In genomic region chr18:24027156-24027555, GRCh38 we compare ENCODE assay signal across 12 cellular contexts. TPM values are rescaled to one million over a fixed set of nuclear protein-coding genes. Genes with fewer than 3 reads are reported as not detected.
A peak's percentile ranks its signal among the peaks of the same experiment; 100 is the strongest.
DNase-seq lines count a peak whose midpoint lies in the region; ATAC-seq, FAIRE-seq and TF ChIP-seq lines count a peak whose summit lies in the region.
"Had no signal": no experiment of that assay in that cellular context is flagged by ENCODE, and none has a peak within 500 bp of the region (broad histone marks: within the 10 kb centered on the region; RNA-seq: fewer than 3 reads in every experiment).

No MANE protein-coding gene starts in this region.

- DNase-seq in H4 (ENCODE audit: low spot score) (peak; percentile 71), SKM-1 treated with dmso at 0.1 percent for 144 hours (lab: John Stamatoyannopoulos, UW; ENCODE audit: unreplicated experiment) (peak; percentile 78), tibial artery (peak; percentile 52 to 70), type B pancreatic cell (ENCODE audit: extremely low spot score, unreplicated experiment) (no peak), GM19239 (ENCODE audit: insufficient read length, low spot score) (no peak), DMS 273 treated with DMSO at 0.1 percent for 48 hours (lab: John Stamatoyannopoulos, UW) (no peak)
- DNase-seq: activated naive CD8-positive, alpha-beta T cell treated with anti-CD3 and anti-CD28 coated beads, Interleukin-2, amount 50 U/mL, for 24 hours; NCI-H1694; stimulated activated naive CD4-positive, alpha-beta T cell treated with Interleukin-2 at 50 U/mL for 16 hours had no signal

- H3K4me3 ChIP-seq in gastroesophageal sphincter (no peak overlapping the region), tibial artery (no peak overlapping the region)

- H3K9me3 ChIP-seq in gastroesophageal sphincter: no peaks in the 10 kb centered on the region
- no peaks in the 10 kb centered on the region for H3K9me3 ChIP-seq in tibial artery

- TF ChIP-seq CTCF in gastroesophageal sphincter (IDR thresholded peaks at IDR 0.05): no peak
- no peak for TF ChIP-seq CTCF in tibial artery (IDR thresholded peaks at IDR 0.05)
- no peak for TF ChIP-seq CTCF in type B pancreatic cell (conservative IDR thresholded peaks at IDR 0.05)

- peaks cover 5% of the 10 kb centered on the region for H3K36me3 Mint-ChIP-seq in type B pancreatic cell

- ATAC-seq in gastroesophageal sphincter (peak; percentile 80), HG03432 (IDR thresholded peaks at IDR 0.05; ENCODE audit: unreplicated experiment) (no peak)

- H3K36me3 ChIP-seq in gastroesophageal sphincter (peaks cover 0 to 10% of the 10 kb centered on the region in 2 donors), tibial artery (no peaks in the 10 kb centered on the region)

- H3K4me3 Mint-ChIP-seq in type B pancreatic cell: no peak overlapping the region
- H3K4me3 Mint-ChIP-seq: activated naive CD8-positive, alpha-beta T cell treated with anti-CD3 and anti-CD28 coated beads, Interleukin-2, amount 50 U/mL, for 24 hours had no signal

- no peak overlapping the region for H3K27ac Mint-ChIP-seq in type B pancreatic cell
- H3K27ac Mint-ChIP-seq: activated naive CD8-positive, alpha-beta T cell treated with anti-CD3 and anti-CD28 coated beads, Interleukin-2, amount 50 U/mL, for 24 hours had no signal

- FAIRE-seq in GM19239 (lab: Jason Lieb, UNC): no peak
- FAIRE-seq: GM18507 had no signal

- peaks cover 0 to 27% (median 0%) of the 10 kb centered on the region in 3 donors for H3K4me1 ChIP-seq in gastroesophageal sphincter
- peaks cover 0 to 6% (median 0%) of the 10 kb centered on the region in 4 donors for H3K4me1 ChIP-seq in tibial artery

- 62 to 81% methylated on average over 4 to 9 of the region's 9 CpGs for WGBS in gastroesophageal sphincter (ENCODE audit: low coverage in 1 of 2), 2 donors

- H3K27me3 ChIP-seq in gastroesophageal sphincter: no peaks in the 10 kb centered on the region
- no peaks in the 10 kb centered on the region for H3K27me3 ChIP-seq in tibial artery

- no peaks in the 10 kb centered on the region for H3K27me3 Mint-ChIP-seq in type B pancreatic cell
- H3K27me3 Mint-ChIP-seq: activated naive CD8-positive, alpha-beta T cell treated with anti-CD3 and anti-CD28 coated beads, Interleukin-2, amount 50 U/mL, for 24 hours had no signal

- no peak for TF ChIP-seq EP300 in gastroesophageal sphincter (IDR thresholded peaks at IDR 0.05)

- H3K4me1 Mint-ChIP-seq in type B pancreatic cell (ENCODE audit: unreplicated experiment): peaks cover 22% of the 10 kb centered on the region

- H3K9me3 Mint-ChIP-seq in type B pancreatic cell: no peaks in the 10 kb centered on the region
- H3K9me3 Mint-ChIP-seq: activated naive CD8-positive, alpha-beta T cell treated with anti-CD3 and anti-CD28 coated beads, Interleukin-2, amount 50 U/mL, for 24 hours had no signal

- intact Hi-C loops in tibial artery (cut with DNase I; ENCODE audit: low total_unique reads): loop anchor here (10.0 kb wide), 1 partner anchor 58 kb away; no protein-coding TSS in a partner anchor

- H3K27ac ChIP-seq in gastroesophageal sphincter (peak overlapping the region in 2 of 4 donors; percentile 24 to 40), tibial artery (no peak overlapping the region)

- TF ChIP-seq POLR2A in gastroesophageal sphincter (IDR thresholded peaks at IDR 0.05): no peak

RNA-seq across cellular contexts. Expression of gene TTC39C, which starts 12.6 kb away (rescaled TPM):
- 20.8 and 21.3 TPM in 2 replicates for total RNA-seq in H4 (2014; rRNA removed; shearing (Covaris generic))
- total RNA-seq in gastroesophageal sphincter (10 to 100 TPM; 20.9 to 37.7 (median 33.6) TPM), type B pancreatic cell (ENCODE audit: low replicate concordance) (15.0 and 21.6 TPM in 2 replicates)

Comparison
In these comparisons a context has a peak if more than half of its experiments do, and no peak if none do; other contexts are left out.
1. DNase-seq: peak in H4 (single experiment), SKM-1 treated with dmso at 0.1 percent for 144 hours (single experiment) and tibial artery (2 of 2); none in type B pancreatic cell (single experiment), GM19239 (single experiment) and DMS 273 treated with DMSO at 0.1 percent for 48 hours (single experiment).